Comparison of ENCODE assay signal across 15 cellular contexts in genomic region chr13:40137400-40137799, GRCh38.
"Had no signal": no experiment of that assay in that cellular context is flagged by ENCODE, and none has a peak within 500 bp of the region (broad histone marks: within the 10 kb centered on the region; RNA-seq: fewer than 3 reads in every experiment).

No MANE protein-coding gene starts in this region.

- H3K4me1 Mint-ChIP-seq: immature natural killer cell had no signal

- H3K4me3 Mint-ChIP-seq: immature natural killer cell; naive thymus-derived CD4-positive, alpha-beta T cell had no signal

- FAIRE-seq: colon had no signal

- H3K27me3 ChIP-seq: esophagus muscularis mucosa, tibial artery had no signal

- H3K9me3 Mint-ChIP-seq: immature natural killer cell had no signal

- H3K27ac ChIP-seq: esophagus muscularis mucosa, tibial artery, WERI-Rb-1 had no signal

- H3K27ac Mint-ChIP-seq: immature natural killer cell had no signal

- H3K9me3 ChIP-seq: esophagus muscularis mucosa, SK-N-SH, tibial artery had no signal

- H3K36me3 ChIP-seq: esophagus muscularis mucosa, tibial artery, WERI-Rb-1 had no signal

- H3K9ac ChIP-seq: SK-N-SH had no signal

- H3K36me3 Mint-ChIP-seq: immature natural killer cell had no signal

- H3K4me2 ChIP-seq: SK-N-SH had no signal

- DNase-seq: activated effector memory CD4-positive, alpha-beta T cell treated with anti-CD3 and anti-CD28 coated beads, Interleukin-2, amount 50 U/mL, for 16 hours; foreskin fibroblast; immature natural killer cell; left colon; naive thymus-derived CD4-positive, alpha-beta T cell; nucleus accumbens; right cardiac atrium; SK-N-SH; stimulated activated CD4-positive, alpha-beta T cell treated with anti-CD3 and anti-CD28 coated beads, Interleukin-2, amount 100 ng/mL, for 48 hours; T-helper 1 cell; tibial artery; WERI-Rb-1 had no signal

- H3K4me3 ChIP-seq: esophagus muscularis mucosa, lung, tibial artery had no signal
